25 cellular contexts compared by ENCODE assay signal in the genomic region with DNA sequence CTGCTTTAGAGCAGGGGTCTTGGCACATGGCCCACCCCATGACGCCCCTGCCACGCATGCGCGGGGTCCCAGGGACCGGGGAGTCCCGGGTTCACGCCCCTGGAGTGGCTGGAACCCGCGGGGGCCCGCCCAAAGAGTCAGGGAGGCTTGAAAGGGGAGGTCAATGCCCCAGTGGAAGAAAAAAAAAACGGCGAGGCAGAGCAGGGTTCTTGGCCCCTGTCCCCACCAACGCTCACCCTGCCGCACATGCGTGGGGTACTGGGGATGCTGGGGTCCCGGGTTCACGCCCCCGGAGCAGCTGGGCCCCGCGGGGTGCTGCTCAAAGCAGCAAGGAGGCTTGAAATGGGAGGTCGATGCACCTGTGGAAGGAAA.
"Had no signal": no experiment of that assay in that cellular context is flagged by ENCODE, and none has a peak within 500 bp of the region (broad histone marks: within the 10 kb centered on the region; RNA-seq: fewer than 3 reads in every experiment).

No MANE protein-coding gene starts in this region.

- DNase-seq: cortex of kidney; effector memory CD8-positive, alpha-beta T cell; erythroblast; esophagus squamous epithelium; hypothalamus; immature natural killer cell; left ventricle myocardium superior; lower lobe of right lung; natural killer cell; occipital lobe; ovary; posterior cingulate gyrus; psoas muscle; retina; right lobe of liver; small intestine; stimulated activated CD4-positive, alpha-beta T cell treated with anti-CD3 and anti-CD28 coated beads, Interleukin-1b, Interleukin-23, amount 100 ng/mL, for 48 hours; stimulated activated CD4-positive, alpha-beta T cell treated with anti-CD3 and anti-CD28 coated beads, Interleukin-4, amount 100 ng/mL, for 1 hour; stimulated activated CD8-positive, alpha-beta memory T cell treated with anti-CD3 and anti-CD28 coated beads, Interleukin-4, amount 100 ng/mL, for 48 hours; stimulated activated naive CD4-positive, alpha-beta T cell; stimulated activated naive CD8-positive, alpha-beta T cell treated with anti-CD3 and anti-CD28 coated beads, Interleukin-15, amount 100 ng/mL, for 72 hours; transverse colon; upper lobe of right lung; uterus had no signal

- H3K9me3 ChIP-seq: psoas muscle, right lobe of liver, upper lobe of right lung had no signal

- ATAC-seq: effector memory CD8-positive, alpha-beta T cell; left ventricle myocardium superior; lower lobe of right lung; natural killer cell; psoas muscle; right lobe of liver; stimulated activated naive CD8-positive, alpha-beta T cell treated with anti-CD3 and anti-CD28 coated beads, Interleukin-15, amount 100 ng/mL, for 72 hours; upper lobe of right lung had no signal

- H3K4me3 ChIP-seq: esophagus squamous epithelium, lower lobe of right lung, ovary, psoas muscle, right lobe of liver, suprapubic skin, transverse colon, upper lobe of right lung, uterus had no signal

- H3K27ac ChIP-seq: esophagus squamous epithelium, lower lobe of right lung, ovary, psoas muscle, right lobe of liver, suprapubic skin, transverse colon, upper lobe of right lung, uterus had no signal

- H3K27me3 ChIP-seq: esophagus squamous epithelium, ovary, right lobe of liver, suprapubic skin, transverse colon, uterus had no signal

- H3K4me1 ChIP-seq: esophagus squamous epithelium, lower lobe of right lung, psoas muscle, right lobe of liver, suprapubic skin, transverse colon, upper lobe of right lung, uterus had no signal

- H3K36me3 ChIP-seq: esophagus squamous epithelium, lower lobe of right lung, ovary, right lobe of liver, suprapubic skin, transverse colon, upper lobe of right lung, uterus had no signal
